ENCODE assay signal across 8 cellular contexts in genomic region chr22:50673231-50674126, GRCh38. TPM values are rescaled to one million over a fixed set of nuclear protein-coding genes. Genes with fewer than 3 reads are reported as not detected.
DNase-seq lines count a peak whose midpoint lies in the region; ATAC-seq and TF ChIP-seq lines count a peak whose summit lies in the region.

No MANE protein-coding gene starts in this region.

- peak in 2 of 3 experiments; percentile 14 to 33 for DNase-seq in NCI-H1417 (lab: John Stamatoyannopoulos, UW)
- DNase-seq in NCI-H1417 treated with DMSO at 0.1 percent for 48 hours (lab: John Stamatoyannopoulos, UW), result no peak
- peak; percentile 40 for DNase-seq in islet precursor cell
- no peak for DNase-seq in stimulated activated effector memory CD8-positive, alpha-beta T cell treated with anti-CD3 and anti-CD28 coated beads, Interleukin-12 subunit alpha, Interleukin-12 subunit beta, amount 100 ng/mL, for 72 hours (ENCODE audit: low spot score in 2 of 2)
- no peak for DNase-seq in lower leg skin (ENCODE audit: low spot score in 2 of 2)
- DNase-seq in NCI-H1694 (lab: John Stamatoyannopoulos, UW), result no peak
- DNase-seq in OCI-LY7 (ENCODE audit: low spot score), result no peak

- H3K27ac Mint-ChIP-seq in activated naive CD4-positive, alpha-beta T cell treated with anti-CD3 and anti-CD28 coated beads, Interleukin-2, amount 50 U/mL, for 24 hours, result no peak overlapping the region
- no peak overlapping the region for H3K27ac Mint-ChIP-seq in stimulated activated effector memory CD8-positive, alpha-beta T cell treated with anti-CD3 and anti-CD28 coated beads, Interleukin-12 subunit alpha, Interleukin-12 subunit beta, amount 100 ng/mL, for 72 hours

- no peak for TF ChIP-seq POLR2A in lower leg skin (IDR thresholded peaks at IDR 0.05)

- peak overlapping the region; percentile 39 for H3K4me3 Mint-ChIP-seq in activated naive CD4-positive, alpha-beta T cell treated with anti-CD3 and anti-CD28 coated beads, Interleukin-2, amount 50 U/mL, for 24 hours
- H3K4me3 Mint-ChIP-seq in stimulated activated effector memory CD8-positive, alpha-beta T cell treated with anti-CD3 and anti-CD28 coated beads, Interleukin-12 subunit alpha, Interleukin-12 subunit beta, amount 100 ng/mL, for 72 hours, result peak overlapping the region; percentile 58

- BruUV-seq in OCI-LY7 (replicated peaks; lab: Mats Ljungman, UMichigan), result no TSS peak

- H3K27me3 Mint-ChIP-seq in activated naive CD4-positive, alpha-beta T cell treated with anti-CD3 and anti-CD28 coated beads, Interleukin-2, amount 50 U/mL, for 24 hours, result peaks cover 15% of the 10 kb centered on the region

- intact Hi-C loops in lower leg skin (cut with DNase I; ENCODE audit: low total_unique reads), result no loop called here
- intact Hi-C loops in OCI-LY7 (cut with micrococcal nuclease; ENCODE audit: unreplicated experiment), result no loop called here

- H3K27ac ChIP-seq in OCI-LY7 (ENCODE audit: low read depth, low read length, poor library complexity, severe bottlenecking), result no peak overlapping the region

- H3K4me1 ChIP-seq in OCI-LY7 (ENCODE audit: insufficient read depth, low read length, poor library complexity, severe bottlenecking), result no peaks in the 10 kb centered on the region

- no peaks in the 10 kb centered on the region for H3K9me2 ChIP-seq in OCI-LY7 (ENCODE audit: insufficient read depth, low read length)

- TF ChIP-seq CTCF in lower leg skin (IDR thresholded peaks at IDR 0.05) (no peak), OCI-LY7 (conservative IDR thresholded peaks at IDR 0.05; ENCODE audit: low read length) (no peak)

- H3K9me3 Mint-ChIP-seq in activated naive CD4-positive, alpha-beta T cell treated with anti-CD3 and anti-CD28 coated beads, Interleukin-2, amount 50 U/mL, for 24 hours, result no peaks in the 10 kb centered on the region
- no peaks in the 10 kb centered on the region for H3K9me3 Mint-ChIP-seq in stimulated activated effector memory CD8-positive, alpha-beta T cell treated with anti-CD3 and anti-CD28 coated beads, Interleukin-12 subunit alpha, Interleukin-12 subunit beta, amount 100 ng/mL, for 72 hours

- WGBS in lower leg skin, 2 donors, result 5 to 6% methylated on average over 51 to 68 of the region's 68 CpGs

- H3K4me1 Mint-ChIP-seq in activated naive CD4-positive, alpha-beta T cell treated with anti-CD3 and anti-CD28 coated beads, Interleukin-2, amount 50 U/mL, for 24 hours, result peaks cover 6% of the 10 kb centered on the region
- H3K4me1 Mint-ChIP-seq in stimulated activated effector memory CD8-positive, alpha-beta T cell treated with anti-CD3 and anti-CD28 coated beads, Interleukin-12 subunit alpha, Interleukin-12 subunit beta, amount 100 ng/mL, for 72 hours, result peaks cover 26% of the 10 kb centered on the region

- H3K36me3 ChIP-seq in OCI-LY7 (ENCODE audit: insufficient read depth, low read length), result no peaks in the 10 kb centered on the region

- no peak for ATAC-seq in stimulated activated effector memory CD8-positive, alpha-beta T cell treated with anti-CD3 and anti-CD28 coated beads, Interleukin-12 subunit alpha, Interleukin-12 subunit beta, amount 100 ng/mL, for 72 hours

- POLR2A ChIA-PET in OCI-LY7 (lab: Charles Lee), result no interaction called here

- no peaks in the 10 kb centered on the region for H3K79me2 ChIP-seq in OCI-LY7 (ENCODE audit: insufficient read depth, low read depth, low read length)

- H3K4me3 ChIP-seq in lower leg skin (ENCODE audit: low read depth, poor library complexity, severe bottlenecking) (no peak overlapping the region), OCI-LY7 (ENCODE audit: low read depth, low read length, poor library complexity, severe bottlenecking) (no peak overlapping the region)

- no peaks in the 10 kb centered on the region for H3K9me3 ChIP-seq in OCI-LY7 (ENCODE audit: low read length)

- H2AFZ ChIP-seq in OCI-LY7 (ENCODE audit: low read length), result no peak overlapping the region

- H3K4me2 ChIP-seq in OCI-LY7 (ENCODE audit: low read length), result no peak overlapping the region

- no peaks in the 10 kb centered on the region for H4K20me1 ChIP-seq in OCI-LY7 (ENCODE audit: insufficient read depth, low read length)

- H3K36me3 Mint-ChIP-seq in activated naive CD4-positive, alpha-beta T cell treated with anti-CD3 and anti-CD28 coated beads, Interleukin-2, amount 50 U/mL, for 24 hours, result no peaks in the 10 kb centered on the region
- peaks cover 5% of the 10 kb centered on the region for H3K36me3 Mint-ChIP-seq in stimulated activated effector memory CD8-positive, alpha-beta T cell treated with anti-CD3 and anti-CD28 coated beads, Interleukin-12 subunit alpha, Interleukin-12 subunit beta, amount 100 ng/mL, for 72 hours

- CTCF ChIA-PET in OCI-LY7 (lab: Charles Lee; ENCODE audit: unreplicated experiment), result no interaction called here

RNA-seq across cellular contexts. Expression of gene SHANK3, which starts 0.9 kb away (rescaled TPM):
- 1 to 10 TPM; 4.0 to 8.9 (median 6.8) TPM for total RNA-seq in lower leg skin
- total RNA-seq in OCI-LY7 (2014; rRNA removed; shearing (Covaris generic)), result not detected in 2 replicates
- total RNA-seq in OCI-LY7 (2022), result 0.07 and 0.15 TPM in 2 replicates

RNA-seq across cellular contexts. Expression of gene ARSA, which starts 45.5 kb away (rescaled TPM):
- total RNA-seq in lower leg skin (10 to 100 TPM; 23.3 to 51.8 (median 30.4) TPM), OCI-LY7 (2022) (34.4 and 34.8 TPM in 2 replicates)
- total RNA-seq in OCI-LY7 (2014; rRNA removed; shearing (Covaris generic)), result 20.1 and 31.6 TPM in 2 replicates

Comparison
In these comparisons a context has a peak if more than half of its experiments do, and no peak if none do; other contexts are left out.
1. DNase-seq: peak in NCI-H1417 (2 of 3) and islet precursor cell (single experiment); none in NCI-H1417 treated with DMSO at 0.1 percent for 48 hours (single experiment), stimulated activated effector memory CD8-positive, alpha-beta T cell treated with anti-CD3 and anti-CD28 coated beads, Interleukin-12 subunit alpha, Interleukin-12 subunit beta, amount 100 ng/mL, for 72 hours (0 of 2), lower leg skin (0 of 2), NCI-H1694 (single experiment) and OCI-LY7 (single experiment).
2. RNA of gene SHANK3, which starts 0.9 kb away (total RNA-seq): 4.0 to 8.9 TPM in lower leg skin; 0.07 to 0.15 TPM in OCI-LY7; every median in the first group is over 4 times any median in the second.